Comparison of ENCODE assay signal across 7 cellular contexts in the genomic region with DNA sequence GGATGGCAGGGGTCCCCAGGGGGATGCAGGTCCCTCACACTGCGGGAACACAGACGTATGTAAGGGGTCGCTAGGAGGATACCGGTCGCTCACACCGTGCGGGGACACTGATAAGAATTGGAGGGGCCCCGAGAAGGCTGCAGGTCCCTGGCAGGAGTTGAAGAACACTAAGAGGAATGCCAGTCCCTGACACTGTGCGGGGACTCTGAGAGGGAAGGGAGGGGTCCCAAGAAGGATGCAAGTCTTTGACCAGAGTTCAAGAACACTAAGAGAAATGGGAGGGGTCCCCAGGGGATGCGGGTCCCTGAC. TPM values are rescaled to one million over a fixed set of nuclear protein-coding genes. Genes with fewer than 3 reads are reported as not detected.
A peak's percentile ranks its signal among the peaks of the same experiment; 100 is the strongest.
DNase-seq lines count a peak whose midpoint lies in the region; ATAC-seq, FAIRE-seq and TF ChIP-seq lines count a peak whose summit lies in the region.

No MANE protein-coding gene starts in this region.

- peak overlapping the region; percentile 91 for H3K4me3 Mint-ChIP-seq in activated CD4-positive, alpha-beta memory T cell treated with anti-CD3 and anti-CD28 coated beads, Interleukin-2, amount 10 ng/mL, durations not matched to agents 7 days and 5 days
- peak overlapping the region; percentile 92 to 98 for H3K4me3 Mint-ChIP-seq in stimulated activated naive B cell treated with anti-CD40 and anti-IgM and Interleukin-4, amounts not matched to agents 10 μg/mL and 1 μg/mL and 100 μg/mL, for 72 hours

- peak in 1 of 2 donors; percentile 0 for ATAC-seq in stimulated activated naive B cell treated with anti-CD40 and anti-IgM and Interleukin-4, amounts not matched to agents 10 μg/mL and 1 μg/mL and 100 μg/mL, for 72 hours (replicated peaks)
- ATAC-seq in HG02885 (IDR thresholded peaks at IDR 0.05; ENCODE audit: poor library complexity, unreplicated experiment) = no peak

- H3K9me3 Mint-ChIP-seq in activated CD4-positive, alpha-beta memory T cell treated with anti-CD3 and anti-CD28 coated beads, Interleukin-2, amount 10 ng/mL, durations not matched to agents 7 days and 5 days = no peaks in the 10 kb centered on the region
- no peaks in the 10 kb centered on the region for H3K9me3 Mint-ChIP-seq in stimulated activated naive B cell treated with anti-CD40 and anti-IgM and Interleukin-4, amounts not matched to agents 10 μg/mL and 1 μg/mL and 100 μg/mL, for 72 hours

- no peak for FAIRE-seq in frontal cortex (lab: Jason Lieb, UNC)

- peaks cover 27% of the 10 kb centered on the region for H3K4me1 Mint-ChIP-seq in activated CD4-positive, alpha-beta memory T cell treated with anti-CD3 and anti-CD28 coated beads, Interleukin-2, amount 10 ng/mL, durations not matched to agents 7 days and 5 days
- peaks cover 16 to 29% of the 10 kb centered on the region in 2 donors for H3K4me1 Mint-ChIP-seq in stimulated activated naive B cell treated with anti-CD40 and anti-IgM and Interleukin-4, amounts not matched to agents 10 μg/mL and 1 μg/mL and 100 μg/mL, for 72 hours

- WGBS in iPS DF 6.9 (ENCODE audit: insufficient coverage, insufficient read length) = no CpG with 5 or more reads among the region's 10 CpGs

- TF ChIP-seq CTCF in HEK293 (tag by site-specific recombination; IDR thresholded peaks at IDR 0.05) = no peak

- H3K36me3 ChIP-seq in HEK293 (ENCODE audit: control insufficient read depth in 2 of 2, insufficient read depth in 1 of 2, low read length in 2 of 2) (peaks cover 6 to 25% of the 10 kb centered on the region in 2 experiments; a peak in 1 of 3 replicates), iPS DF 6.9 (ENCODE audit: control insufficient read depth, insufficient read depth, low read length) (no peaks in the 10 kb centered on the region; the same call in 1 of the 2 replicates)

- CTCF ChIA-PET in HEK293 (lab: Yijun Ruan, JAX) = interaction anchor here (0.7 to 2.9 kb wide), 25 partner anchors 9 to 1599 kb away, joined by 3 to 33 read pairs (median 4); no protein-coding TSS in a partner anchor
- CTCF ChIA-PET in activated CD4-positive, alpha-beta memory T cell treated with anti-CD3 and anti-CD28 coated beads, Interleukin-2, amount 10 ng/mL, durations not matched to agents 7 days and 5 days (lab: Charles Lee) = interaction anchor here (0.7 to 2.0 kb wide), 41 partner anchors 8 to 710 kb away, joined by 3 to 28 read pairs (median 3); a partner anchor contains a TSS

- peak overlapping the region; percentile 84 for H3K27ac Mint-ChIP-seq in activated CD4-positive, alpha-beta memory T cell treated with anti-CD3 and anti-CD28 coated beads, Interleukin-2, amount 10 ng/mL, durations not matched to agents 7 days and 5 days
- H3K27ac Mint-ChIP-seq in stimulated activated naive B cell treated with anti-CD40 and anti-IgM and Interleukin-4, amounts not matched to agents 10 μg/mL and 1 μg/mL and 100 μg/mL, for 72 hours = peak overlapping the region; percentile 98

- H3K4me3 ChIP-seq in HEK293 (ENCODE audit: low read depth, low read length) (peak overlapping the region; percentile 75), iPS DF 6.9 (ENCODE audit: low read length) (peak overlapping the region; percentile 88)

- peaks cover 6% of the 10 kb centered on the region for H3K27me3 Mint-ChIP-seq in activated CD4-positive, alpha-beta memory T cell treated with anti-CD3 and anti-CD28 coated beads, Interleukin-2, amount 10 ng/mL, durations not matched to agents 7 days and 5 days
- peaks cover 0 to 7% of the 10 kb centered on the region in 2 donors for H3K27me3 Mint-ChIP-seq in stimulated activated naive B cell treated with anti-CD40 and anti-IgM and Interleukin-4, amounts not matched to agents 10 μg/mL and 1 μg/mL and 100 μg/mL, for 72 hours

- H3K36me3 Mint-ChIP-seq in activated CD4-positive, alpha-beta memory T cell treated with anti-CD3 and anti-CD28 coated beads, Interleukin-2, amount 10 ng/mL, durations not matched to agents 7 days and 5 days (ENCODE audit: low read depth) = peaks cover 4% of the 10 kb centered on the region
- H3K36me3 Mint-ChIP-seq in stimulated activated naive B cell treated with anti-CD40 and anti-IgM and Interleukin-4, amounts not matched to agents 10 μg/mL and 1 μg/mL and 100 μg/mL, for 72 hours = peaks cover 6 to 7% of the 10 kb centered on the region in 2 donors

- no peaks in the 10 kb centered on the region for H3K27me3 ChIP-seq in iPS DF 6.9 (ENCODE audit: control insufficient read depth, insufficient read depth, low read length)

- H3K9me3 ChIP-seq in HEK293 (ENCODE audit: control insufficient read depth, insufficient read depth, low read depth, low read length) = no peaks in the 10 kb centered on the region
- H3K9me3 ChIP-seq in iPS DF 6.9 (ENCODE audit: control insufficient read depth, insufficient read depth, low read length) = no peaks in the 10 kb centered on the region

- POLR2A ChIA-PET in HEK293 (lab: Yijun Ruan, JAX) = interaction anchor here (0.8 to 1.3 kb wide), 8 partner anchors 13 to 710 kb away, joined by 3 to 11 read pairs (median 4); a partner anchor contains a TSS
- POLR2A ChIA-PET in activated CD4-positive, alpha-beta memory T cell treated with anti-CD3 and anti-CD28 coated beads, Interleukin-2, amount 10 ng/mL, durations not matched to agents 7 days and 5 days (lab: Charles Lee) = interaction anchor here (1.1 to 1.3 kb wide), 3 partner anchors 37 to 714 kb away, joined by 3 to 10 read pairs (median 3); no protein-coding TSS in a partner anchor

- peaks cover 4% of the 10 kb centered on the region for H3K4me1 ChIP-seq in HEK293 (ENCODE audit: control insufficient read depth, insufficient read depth, low read length)
- H3K4me1 ChIP-seq in iPS DF 6.9 (ENCODE audit: control insufficient read depth, insufficient read depth, low read length) = no peaks in the 10 kb centered on the region

- no peak for DNase-seq in activated CD4-positive, alpha-beta memory T cell treated with anti-CD3 and anti-CD28 coated beads, Interleukin-2, amount 10 ng/mL, durations not matched to agents 7 days and 5 days
- DNase-seq in iPS DF 6.9 (ENCODE audit: low read depth, low spot score) (no peak), frontal cortex (ENCODE audit: low spot score in 2 of 2) (no peak), midbrain (lab: John Stamatoyannopoulos, UW) (no peak)
- no peak for DNase-seq in stimulated activated naive B cell treated with anti-CD40 and anti-IgM and Interleukin-4, amounts not matched to agents 10 μg/mL and 1 μg/mL and 100 μg/mL, for 72 hours

- H3K27ac ChIP-seq in HEK293 (ENCODE audit: extremely low read depth, low read depth, low read length) (peak overlapping the region; percentile 42; the same call in 1 of the 2 replicates), iPS DF 6.9 (ENCODE audit: low read length) (no peak overlapping the region)

TF ChIP-seq in HEK293, 187 proteins besides CTCF, POLR2A, EP300 and RAD21:
- TF ChIP-seq ZBTB48 (tag by site-specific recombination; IDR thresholded peaks at IDR 0.05) (0 out of 2 replicates have a peak, but pooled peaks have one; percentile 30), ZNF777 (tag by site-specific recombination; IDR thresholded peaks at IDR 0.05; ENCODE audit: borderline replicate concordance) (0 out of 2 replicates have a peak, but pooled peaks have one; percentile 10), SP7 (tag by site-specific recombination; IDR thresholded peaks at IDR 0.05) (0 out of 2 replicates have a peak, but pooled peaks have one; percentile 0), ZNF133 (tag by site-specific recombination; IDR thresholded peaks at IDR 0.05) (no peak), ZNF76 (tag by site-specific recombination; IDR thresholded peaks at IDR 0.05; ENCODE audit: borderline replicate concordance, low read depth) (0 out of 2 replicates have a peak, but pooled peaks have one; percentile 3), ZNF571 (tag by site-specific recombination; IDR thresholded peaks at IDR 0.05) (no peak), ZNF843 (tag by site-specific recombination; IDR thresholded peaks at IDR 0.05) (0 out of 2 replicates have a peak, but pooled peaks have one; percentile 0), ZNF221 (tag by site-specific recombination; IDR thresholded peaks at IDR 0.05; ENCODE audit: borderline replicate concordance) (no peak), MZF1 (tag by site-specific recombination; IDR thresholded peaks at IDR 0.05; ENCODE audit: borderline replicate concordance) (no peak), ZNF529 (tag by site-specific recombination; IDR thresholded peaks at IDR 0.05; ENCODE audit: insufficient replicate concordance) (no peak), KLF7 (tag by site-specific recombination; IDR thresholded peaks at IDR 0.05; ENCODE audit: borderline replicate concordance) (no peak), KLF8 (tag by site-specific recombination; IDR thresholded peaks at IDR 0.05) (no peak)
- TF ChIP-seq, protein P1, sequence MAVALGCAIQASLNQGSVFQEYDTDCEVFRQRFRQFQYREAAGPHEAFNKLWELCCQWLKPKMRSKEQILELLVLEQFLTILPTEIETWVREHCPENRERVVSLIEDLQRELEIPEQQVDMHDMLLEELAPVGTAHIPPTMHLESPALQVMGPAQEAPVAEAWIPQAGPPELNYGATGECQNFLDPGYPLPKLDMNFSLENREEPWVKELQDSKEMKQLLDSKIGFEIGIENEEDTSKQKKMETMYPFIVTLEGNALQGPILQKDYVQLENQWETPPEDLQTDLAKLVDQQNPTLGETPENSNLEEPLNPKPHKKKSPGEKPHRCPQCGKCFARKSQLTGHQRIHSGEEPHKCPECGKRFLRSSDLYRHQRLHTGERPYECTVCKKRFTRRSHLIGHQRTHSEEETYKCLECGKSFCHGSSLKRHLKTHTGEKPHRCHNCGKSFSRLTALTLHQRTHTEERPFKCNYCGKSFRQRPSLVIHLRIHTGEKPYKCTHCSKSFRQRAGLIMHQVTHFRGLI (tag by site-specific recombination; IDR thresholded peaks at IDR 0.05) = no peak
- TF ChIP-seq, protein P2, sequence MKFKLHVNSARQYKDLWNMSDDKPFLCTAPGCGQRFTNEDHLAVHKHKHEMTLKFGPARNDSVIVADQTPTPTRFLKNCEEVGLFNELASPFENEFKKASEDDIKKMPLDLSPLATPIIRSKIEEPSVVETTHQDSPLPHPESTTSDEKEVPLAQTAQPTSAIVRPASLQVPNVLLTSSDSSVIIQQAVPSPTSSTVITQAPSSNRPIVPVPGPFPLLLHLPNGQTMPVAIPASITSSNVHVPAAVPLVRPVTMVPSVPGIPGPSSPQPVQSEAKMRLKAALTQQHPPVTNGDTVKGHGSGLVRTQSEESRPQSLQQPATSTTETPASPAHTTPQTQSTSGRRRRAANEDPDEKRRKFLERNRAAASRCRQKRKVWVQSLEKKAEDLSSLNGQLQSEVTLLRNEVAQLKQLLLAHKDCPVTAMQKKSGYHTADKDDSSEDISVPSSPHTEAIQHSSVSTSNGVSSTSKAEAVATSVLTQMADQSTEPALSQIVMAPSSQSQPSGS (tag by site-specific recombination; IDR thresholded peaks at IDR 0.05; ENCODE audit: low read depth) = no peak

RNA-seq across cellular contexts. Expression of a gene that starts 0.5 kb away (rescaled TPM):
- total RNA-seq in activated CD4-positive, alpha-beta memory T cell treated with anti-CD3 and anti-CD28 coated beads, Interleukin-2, amount 10 ng/mL, durations not matched to agents 7 days and 5 days = 10 to 100 TPM; 10.1 to 11.1 TPM
- 11.8 TPM for total RNA-seq in frontal cortex
